8 cellular contexts compared by ENCODE assay signal in the genomic region with DNA sequence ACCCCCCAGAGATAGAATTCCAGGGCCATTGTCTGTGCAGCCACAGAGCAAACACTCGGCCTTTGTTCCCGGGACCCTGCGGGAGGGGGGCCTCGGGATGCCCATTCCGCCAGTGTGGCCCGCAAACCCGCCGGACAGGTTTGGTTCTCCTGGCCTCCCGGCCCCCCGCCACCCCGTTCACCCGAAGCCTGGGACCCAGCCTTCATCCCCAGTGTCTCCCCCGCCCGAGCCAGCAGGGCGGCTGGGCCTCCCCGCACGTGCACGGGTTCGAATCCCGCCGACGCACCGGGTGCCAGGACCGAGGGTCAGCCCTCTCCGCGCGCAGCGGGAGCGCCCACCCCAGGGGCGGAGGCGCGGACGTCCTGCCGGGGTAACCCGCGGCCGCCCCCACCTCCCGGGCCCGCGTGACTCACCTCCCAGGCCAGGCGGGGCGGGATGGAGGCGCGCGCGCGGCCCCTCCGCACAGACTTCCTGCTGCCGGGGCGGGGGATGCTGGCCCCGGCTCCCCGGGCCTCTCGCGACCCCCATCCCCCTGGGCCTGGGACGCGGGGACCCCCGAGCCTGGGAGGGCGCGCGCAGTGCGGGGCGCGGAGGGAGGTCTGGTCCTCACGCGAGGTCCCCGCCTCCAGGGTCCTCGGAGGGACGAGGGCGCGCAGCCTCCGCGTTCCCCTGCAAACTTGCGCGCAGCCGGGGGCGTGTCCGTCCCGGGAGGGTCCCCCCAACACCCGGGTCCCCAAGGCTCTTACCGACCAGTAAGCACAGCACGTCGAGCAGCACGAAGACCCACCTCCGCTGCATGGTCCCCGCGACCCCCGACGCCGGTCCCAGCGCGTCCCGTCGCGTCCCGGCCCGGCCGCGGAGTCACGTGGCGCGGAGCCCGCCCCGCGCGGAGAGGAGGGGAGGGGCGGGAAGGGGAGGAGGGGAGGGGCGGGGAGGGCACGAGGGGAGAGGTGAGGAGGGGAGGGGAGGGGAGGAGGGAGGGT.
DNase-seq lines count a peak whose midpoint lies in the region; FAIRE-seq and TF ChIP-seq lines count a peak whose summit lies in the region.

A gene (minus strand): TSS at position 865 of the 983 bp plus-strand sequence. CDS start 67 bp downstream, at position 798.

- no peak for TF ChIP-seq RAD21 in Ishikawa (IDR thresholded peaks at IDR 0.05; ENCODE audit: low read depth)

- no peak for TF ChIP-seq CTCF in astrocyte of the cerebellum (IDR thresholded peaks at IDR 0.05; ENCODE audit: low read depth, low read length, missing control alignments)

- peak in 11 of 14 donors; percentile 20 to 77 (median 58) for DNase-seq in C1 segment of cervical spinal cord (lab: John Stamatoyannopoulos, UW)
- no peak for DNase-seq in astrocyte of the cerebellum (ENCODE audit: low read depth)
- no peak for DNase-seq in skeletal muscle cell (ENCODE audit: low read depth)
- no peak for DNase-seq in SKM-1 treated with dmso at 0.1 percent for 144 hours (lab: John Stamatoyannopoulos, UW; ENCODE audit: unreplicated experiment)
- no peak for DNase-seq in stimulated activated naive CD4-positive, alpha-beta T cell treated with Interleukin-2 at 50 U/mL for 16 hours (lab: John Stamatoyannopoulos, UW)
- no peak for DNase-seq in GM19239 (ENCODE audit: insufficient read length, low spot score)

- in situ Hi-C loops in astrocyte of the cerebellum (cut with HindIII; ENCODE audit: low sequenced_read_pairs): no loop called here

- no peak for FAIRE-seq in GM19239 (lab: Jason Lieb, UNC)

- peak; percentile 82 for TF ChIP-seq EP300 in Ishikawa (IDR thresholded peaks at IDR 0.05; ENCODE audit: borderline replicate concordance)

- peaks cover 3% of the 10 kb centered on the region for H3K9me3 ChIP-seq in iPS-18c (ENCODE audit: control insufficient read depth, insufficient read depth, low read length)

- H3K4me3 ChIP-seq in astrocyte of the cerebellum (ENCODE audit: low read depth, low read length) (peak within 1 kb of the TSS; percentile 57), iPS-18c (ENCODE audit: insufficient read depth, low read depth, low read length) (peak within 1 kb of the TSS; percentile 45), skeletal muscle cell (ENCODE audit: low read depth, low read length) (peak within 1 kb of the TSS; percentile 53)

TF ChIP-seq in Ishikawa, 13 proteins besides CTCF, POLR2A, EP300 and RAD21:
- TF ChIP-seq, protein P1, sequence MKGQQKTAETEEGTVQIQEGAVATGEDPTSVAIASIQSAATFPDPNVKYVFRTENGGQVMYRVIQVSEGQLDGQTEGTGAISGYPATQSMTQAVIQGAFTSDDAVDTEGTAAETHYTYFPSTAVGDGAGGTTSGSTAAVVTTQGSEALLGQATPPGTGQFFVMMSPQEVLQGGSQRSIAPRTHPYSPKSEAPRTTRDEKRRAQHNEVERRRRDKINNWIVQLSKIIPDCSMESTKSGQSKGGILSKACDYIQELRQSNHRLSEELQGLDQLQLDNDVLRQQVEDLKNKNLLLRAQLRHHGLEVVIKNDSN (IDR thresholded peaks at IDR 0.05): peak; percentile 95
- TF ChIP-seq, protein P2, sequence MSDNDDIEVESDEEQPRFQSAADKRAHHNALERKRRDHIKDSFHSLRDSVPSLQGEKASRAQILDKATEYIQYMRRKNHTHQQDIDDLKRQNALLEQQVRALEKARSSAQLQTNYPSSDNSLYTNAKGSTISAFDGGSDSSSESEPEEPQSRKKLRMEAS (IDR thresholded peaks at IDR 0.05): peak; percentile 76
- TF ChIP-seq NFIC (IDR thresholded peaks at IDR 0.05) (peak; percentile 50), YY1 (IDR thresholded peaks at IDR 0.05; ENCODE audit: low read depth) (0 out of 2 replicates have a peak, but pooled peaks have one; percentile 49), TCF12 (IDR thresholded peaks at IDR 0.05; ENCODE audit: low read depth) (peak; percentile 91), EGR1 (IDR thresholded peaks at IDR 0.05) (no peak; the same call in 1 of the 2 replicates), TEAD4 (IDR thresholded peaks at IDR 0.05) (peak; percentile 88), ZBTB7A (IDR thresholded peaks at IDR 0.05; ENCODE audit: low read depth) (peak; percentile 54), CREB1 (IDR thresholded peaks at IDR 0.05; ENCODE audit: low read depth) (no peak), FOXM1 (IDR thresholded peaks at IDR 0.05; ENCODE audit: borderline replicate concordance, low read depth) (no peak; the same call in 1 of the 2 replicates)
- TF ChIP-seq, protein P3, sequence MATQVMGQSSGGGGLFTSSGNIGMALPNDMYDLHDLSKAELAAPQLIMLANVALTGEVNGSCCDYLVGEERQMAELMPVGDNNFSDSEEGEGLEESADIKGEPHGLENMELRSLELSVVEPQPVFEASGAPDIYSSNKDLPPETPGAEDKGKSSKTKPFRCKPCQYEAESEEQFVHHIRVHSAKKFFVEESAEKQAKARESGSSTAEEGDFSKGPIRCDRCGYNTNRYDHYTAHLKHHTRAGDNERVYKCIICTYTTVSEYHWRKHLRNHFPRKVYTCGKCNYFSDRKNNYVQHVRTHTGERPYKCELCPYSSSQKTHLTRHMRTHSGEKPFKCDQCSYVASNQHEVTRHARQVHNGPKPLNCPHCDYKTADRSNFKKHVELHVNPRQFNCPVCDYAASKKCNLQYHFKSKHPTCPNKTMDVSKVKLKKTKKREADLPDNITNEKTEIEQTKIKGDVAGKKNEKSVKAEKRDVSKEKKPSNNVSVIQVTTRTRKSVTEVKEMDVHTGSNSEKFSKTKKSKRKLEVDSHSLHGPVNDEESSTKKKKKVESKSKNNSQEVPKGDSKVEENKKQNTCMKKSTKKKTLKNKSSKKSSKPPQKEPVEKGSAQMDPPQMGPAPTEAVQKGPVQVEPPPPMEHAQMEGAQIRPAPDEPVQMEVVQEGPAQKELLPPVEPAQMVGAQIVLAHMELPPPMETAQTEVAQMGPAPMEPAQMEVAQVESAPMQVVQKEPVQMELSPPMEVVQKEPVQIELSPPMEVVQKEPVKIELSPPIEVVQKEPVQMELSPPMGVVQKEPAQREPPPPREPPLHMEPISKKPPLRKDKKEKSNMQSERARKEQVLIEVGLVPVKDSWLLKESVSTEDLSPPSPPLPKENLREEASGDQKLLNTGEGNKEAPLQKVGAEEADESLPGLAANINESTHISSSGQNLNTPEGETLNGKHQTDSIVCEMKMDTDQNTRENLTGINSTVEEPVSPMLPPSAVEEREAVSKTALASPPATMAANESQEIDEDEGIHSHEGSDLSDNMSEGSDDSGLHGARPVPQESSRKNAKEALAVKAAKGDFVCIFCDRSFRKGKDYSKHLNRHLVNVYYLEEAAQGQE (IDR thresholded peaks at IDR 0.05; ENCODE audit: low read depth): no peak

Comparison
In these comparisons a context has a peak if more than half of its experiments do, and no peak if none do; other contexts are left out.
1. DNase-seq: peak in C1 segment of cervical spinal cord (11 of 14); none in astrocyte of the cerebellum (single experiment), skeletal muscle cell (single experiment), SKM-1 treated with dmso at 0.1 percent for 144 hours (single experiment), stimulated activated naive CD4-positive, alpha-beta T cell treated with Interleukin-2 at 50 U/mL for 16 hours (single experiment) and GM19239 (single experiment).
2. Peak in every context shown above with its lines, with median percentiles within 50 percentile points of each other: H3K4me3 ChIP-seq.